Comparison of ENCODE assay signal across 24 cellular contexts in the genomic region with DNA sequence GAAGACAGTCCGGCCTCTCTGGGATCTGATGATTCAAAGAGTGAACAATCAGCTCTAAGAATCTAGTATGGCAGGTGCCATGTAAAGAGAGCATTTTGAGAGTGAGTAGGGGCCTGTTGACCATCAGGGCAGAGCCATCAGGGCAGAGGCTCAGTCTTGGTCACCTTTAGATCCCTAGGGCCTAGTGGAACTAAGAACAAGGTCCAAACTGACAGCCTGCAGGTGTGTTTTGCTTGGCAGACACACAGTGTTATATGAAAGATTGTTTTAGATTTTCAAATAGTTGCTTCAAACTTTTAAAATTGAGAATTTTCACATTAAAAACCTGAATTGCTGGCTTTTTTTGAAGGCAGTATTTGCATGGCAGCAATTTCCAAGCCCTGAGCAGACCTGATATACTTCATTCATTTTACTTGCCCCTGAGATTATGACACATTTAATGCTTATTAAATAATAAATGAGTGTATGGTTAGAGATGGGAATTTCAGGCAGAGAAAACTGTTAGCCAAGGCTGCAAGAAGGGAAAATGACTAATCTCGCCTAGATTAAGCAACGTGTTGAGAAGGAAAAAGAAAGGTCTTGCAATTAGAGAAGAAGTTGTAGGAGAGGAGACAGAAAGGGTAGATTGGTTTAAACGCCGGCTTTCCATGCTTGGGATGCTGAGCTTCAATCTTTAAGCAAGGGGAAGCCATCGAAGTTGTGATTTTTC.
DNase-seq lines count a peak whose midpoint lies in the region; ATAC-seq, FAIRE-seq and TF ChIP-seq lines count a peak whose summit lies in the region.
"Had no signal": no experiment of that assay in that cellular context is flagged by ENCODE, and none has a peak within 500 bp of the region (broad histone marks: within the 10 kb centered on the region; RNA-seq: fewer than 3 reads in every experiment).

No MANE protein-coding gene starts in this region.

- H2AFZ ChIP-seq in HepG2 (ENCODE audit: low read length) = no peak overlapping the region

- H3K9me3 ChIP-seq in liver (ENCODE audit: control insufficient read depth in 4 of 4, low read length in 3 of 4) (no peaks in the 10 kb centered on the region), HepG2 (ENCODE audit: low read length) (no peaks in the 10 kb centered on the region), thyroid gland (no peaks in the 10 kb centered on the region)
- H3K9me3 ChIP-seq: left lung had no signal

- CTCF ChIA-PET in HepG2 (lab: Yijun Ruan, JAX; ENCODE audit: low intra/inter-chr PET ratio, low total read pairs) = interaction anchor here (4.6 kb wide), 1 partner anchor 281 kb away, joined by 60 read pairs; a partner anchor contains a TSS
- CTCF ChIA-PET in MCF 10A (lab: Yijun Ruan, JAX) = interaction anchor here (0.6 to 3.8 kb wide), 16 partner anchors 9 to 316 kb away, joined by 3 to 64 read pairs (median 3); a partner anchor contains a TSS

- BruUV-seq in HepG2 (replicated peaks; lab: Mats Ljungman, UMichigan) (no TSS peak), MCF 10A (replicated peaks; lab: Mats Ljungman, UMichigan) (no TSS peak)

- H3K4me3 ChIP-seq in liver (ENCODE audit: low read depth in 1 of 3, low read length in 3 of 3) (no peak overlapping the region), HepG2 (replicated peaks in 1 of 3; ENCODE audit: insufficient read depth in 1 of 3, low read depth in 2 of 3, low read length in 3 of 3) (no peak overlapping the region), foreskin fibroblast (ENCODE audit: low read depth in 1 of 2, low read length in 2 of 2) (no peak overlapping the region), thyroid gland (replicated peaks in 1 of 3) (no peak overlapping the region)
- H3K4me3 ChIP-seq: K562, left lung had no signal

- 80% methylated on average over 6 of the region's 6 CpGs for WGBS in liver
- WGBS in HepG2 (ENCODE audit: low lambda C conversion rate) = 59% methylated on average over 6 of the region's 6 CpGs
- WGBS in thyroid gland, 2 donors = 88 to 91% methylated on average over 6 of the region's 6 CpGs

- in situ Hi-C loops in HepG2 (cut with HindIII; ENCODE audit: extremely low pct_ligation_motif_present, low pct_unique_long_range_greater_than_20kb) = loop anchor here (10.0 kb wide), 2 partner anchors 281 to 311 kb away; a partner anchor contains a TSS

- no peak overlapping the region for H3K4me3 Mint-ChIP-seq in MCF 10A (ENCODE audit: unreplicated experiment)
- H3K4me3 Mint-ChIP-seq: activated CD8-positive, alpha-beta T cell treated with anti-CD3 and anti-CD28 coated beads for 36 hours; activated T-cell treated with anti-CD3 and anti-CD28 coated beads, Interleukin-2, amount 50 U/mL, for 24 hours; HFFc6; T-helper 1 cell treated with Interleukin-12 subunit alpha and Interleukin-12 subunit beta and Interleukin-4 antibody, amounts not matched to agents 30 μg/mL and 1 μg/mL, for 36 hours had no signal

- TF ChIP-seq RAD21 in liver (IDR thresholded peaks at IDR 0.05) = no peak
- TF ChIP-seq RAD21 in HepG2 (CRISPR knock-in tag; IDR thresholded peaks at IDR 0.05) = no peak

- H3K4me1 Mint-ChIP-seq in MCF 10A (ENCODE audit: insufficient read depth, unreplicated experiment) = peaks cover 25% of the 10 kb centered on the region

- intact Hi-C loops in HepG2 (cut with micrococcal nuclease; ENCODE audit: unreplicated experiment) (no loop called here), MCF 10A (cut with micrococcal nuclease) (loop anchor here (2.0 kb wide), 2 partner anchors 211 to 315 kb away; no protein-coding TSS in a partner anchor), thyroid gland (cut with DNase I) (loop anchor here (5.0 kb wide), 1 partner anchor 284 kb away; no protein-coding TSS in a partner anchor), Right ventricle myocardium inferior (cut with DNase I) (loop anchor here (5.0 to 10.0 kb wide), 5 partner anchors 59 to 239 kb away; no protein-coding TSS in a partner anchor)

- TF ChIP-seq EP300 in HepG2 (IDR thresholded peaks at IDR 0.05; ENCODE audit: low read depth in 2 of 2, low read length in 2 of 2) (no peak), HepG2 (CRISPR knock-in tag; IDR thresholded peaks at IDR 0.05; ENCODE audit: borderline replicate concordance) (no peak)

- H3K27me3 ChIP-seq in liver (ENCODE audit: control insufficient read depth in 4 of 4, insufficient read depth in 4 of 4, low read length in 3 of 4) (no peaks in the 10 kb centered on the region), HepG2 (ENCODE audit: control insufficient read depth in 1 of 2, insufficient read depth in 2 of 2, low read length in 2 of 2) (no peaks in the 10 kb centered on the region), thyroid gland (no peaks in the 10 kb centered on the region)
- H3K27me3 ChIP-seq: left lung had no signal

- TF ChIP-seq POLR2A in HepG2 (IDR thresholded peaks at IDR 0.05; ENCODE audit: insufficient read depth in 1 of 2, low read depth in 2 of 2, low read length in 2 of 2) (no peak), thyroid gland (IDR thresholded peaks at IDR 0.05) (no peak)

- no peak for FAIRE-seq in HepG2 (lab: Jason Lieb, UNC)
- FAIRE-seq: A204.1, K562 had no signal

- H3K9ac ChIP-seq in liver (ENCODE audit: low read depth in 1 of 2, low read length in 2 of 2) = no peak overlapping the region
- H3K9ac ChIP-seq in HepG2 (ENCODE audit: insufficient read depth, low read depth, low read length) = no peak overlapping the region

- no peaks in the 10 kb centered on the region for H3K27me3 Mint-ChIP-seq in MCF 10A (ENCODE audit: insufficient read depth, unreplicated experiment)
- H3K27me3 Mint-ChIP-seq: activated CD8-positive, alpha-beta T cell treated with anti-CD3 and anti-CD28 coated beads for 36 hours had no signal

- POLR2A ChIA-PET in HepG2 (lab: Yijun Ruan, JAX) = no interaction called here
- POLR2A ChIA-PET in MCF 10A (lab: Yijun Ruan, JAX) = interaction anchor here (1.0 to 4.2 kb wide), 11 partner anchors 9 to 314 kb away, joined by 3 to 48 read pairs (median 3); a partner anchor contains a TSS

- no peaks in the 10 kb centered on the region for H3K36me3 Mint-ChIP-seq in MCF 10A (ENCODE audit: insufficient read depth, unreplicated experiment)
- H3K36me3 Mint-ChIP-seq: activated naive CD4-positive, alpha-beta T cell treated with anti-CD3 and anti-CD28 coated beads, Interleukin-2, amount 50 U/mL, for 72 hours had no signal

- H3K4me1 ChIP-seq in liver (ENCODE audit: control insufficient read depth in 4 of 4, insufficient read depth in 4 of 4, low read length in 3 of 4) (peaks cover 1 to 15% (median 5%) of the 10 kb centered on the region in 4 donors), HepG2 (ENCODE audit: insufficient read depth, low read length) (peaks cover 11% of the 10 kb centered on the region), thyroid gland (peaks cover 9 to 14% of the 10 kb centered on the region in 2 donors)

- H3K27ac ChIP-seq in liver (ENCODE audit: low read depth in 1 of 2, low read length in 2 of 2) (no peak overlapping the region), HepG2 (ENCODE audit: extremely low read length, insufficient read depth, low read length) (no peak overlapping the region), thyroid gland (peak overlapping the region in 2 of 3 donors; percentile 13 to 45)
- H3K27ac ChIP-seq: C4-2B, left lung had no signal

- ATAC-seq in HepG2 (no peak), Right ventricle myocardium inferior (no peak), GM18867 (IDR thresholded peaks at IDR 0.05; ENCODE audit: unreplicated experiment) (no peak)
- ATAC-seq: activated CD8-positive, alpha-beta T cell treated with anti-CD3 and anti-CD28 coated beads for 36 hours; activated naive CD4-positive, alpha-beta T cell treated with anti-CD3 and anti-CD28 coated beads, Interleukin-2, amount 50 U/mL, for 72 hours; K562; left lung had no signal

- peaks cover 11% of the 10 kb centered on the region for H3K9me3 Mint-ChIP-seq in MCF 10A (ENCODE audit: unreplicated experiment)
- H3K9me3 Mint-ChIP-seq: HFFc6; T-helper 1 cell treated with Interleukin-12 subunit alpha and Interleukin-12 subunit beta and Interleukin-4 antibody, amounts not matched to agents 30 μg/mL and 1 μg/mL, for 36 hours had no signal

- no peaks in the 10 kb centered on the region for H3K36me3 ChIP-seq in liver (ENCODE audit: control insufficient read depth in 4 of 4, insufficient read depth in 3 of 4, low read depth in 1 of 4, low read length in 3 of 4)
- H3K36me3 ChIP-seq in HepG2 (replicated peaks in 1 of 2; ENCODE audit: control insufficient read depth in 1 of 2, insufficient read depth in 2 of 2, low read length in 2 of 2) = no peaks in the 10 kb centered on the region
- H3K36me3 ChIP-seq in thyroid gland = no peaks in the 10 kb centered on the region
- H3K36me3 ChIP-seq: left lung had no signal

- H3K79me2 ChIP-seq in HepG2 (ENCODE audit: insufficient read depth, low read length) = no peaks in the 10 kb centered on the region

- no peak for TF ChIP-seq CTCF in liver (IDR thresholded peaks at IDR 0.05; ENCODE audit: low read depth, low read length, missing input control)
- TF ChIP-seq CTCF in HepG2 (CRISPR knock-in tag; IDR thresholded peaks at IDR 0.05) = no peak
- no peak for TF ChIP-seq CTCF in MCF 10A (IDR thresholded peaks at IDR 0.05; ENCODE audit: unreplicated experiment)
- no peak for TF ChIP-seq CTCF in foreskin fibroblast (IDR thresholded peaks at IDR 0.05; ENCODE audit: low read depth, low read length)
- no peak for TF ChIP-seq CTCF in thyroid gland (IDR thresholded peaks at IDR 0.05)

- H3K27ac Mint-ChIP-seq in MCF 10A (ENCODE audit: low read depth, unreplicated experiment) = no peak overlapping the region
- H3K27ac Mint-ChIP-seq: activated CD8-positive, alpha-beta T cell treated with anti-CD3 and anti-CD28 coated beads for 36 hours; activated naive CD4-positive, alpha-beta T cell treated with anti-CD3 and anti-CD28 coated beads, Interleukin-2, amount 50 U/mL, for 72 hours; activated T-cell treated with anti-CD3 and anti-CD28 coated beads, Interleukin-2, amount 50 U/mL, for 24 hours; HFFc6; T-helper 1 cell treated with Interleukin-12 subunit alpha and Interleukin-12 subunit beta and Interleukin-4 antibody, amounts not matched to agents 30 μg/mL and 1 μg/mL, for 36 hours had no signal

- no peak overlapping the region for H3K4me2 ChIP-seq in HepG2 (ENCODE audit: low read depth, low read length)

- H4K20me1 ChIP-seq in HepG2 (ENCODE audit: insufficient read depth, low read length) = no peaks in the 10 kb centered on the region

- DNase-seq in HepG2 (ENCODE audit: low spot score) (no peak), MCF 10A (ENCODE audit: unreplicated experiment) (peak; percentile 54), foreskin fibroblast (peak; percentile 27 to 50), thyroid gland (no peak), Right ventricle myocardium inferior (ENCODE audit: missing footprints) (no peak), germinal center (ENCODE audit: low spot score) (no peak)
- DNase-seq: activated CD4-positive, CD25-positive, alpha-beta regulatory T cell; activated CD8-positive, alpha-beta T cell treated with anti-CD3 and anti-CD28 coated beads for 36 hours; activated T-cell treated with anti-CD3 and anti-CD28 coated beads, Interleukin-2, amount 50 U/mL, for 24 hours; cortex of kidney; GF-D8; HFFc6; left lung; NCI-H1105 treated with DMSO at 0.1 percent for 48 hours; NCI-H2107; NCI-H524; SHP77 had no signal

TF ChIP-seq in liver, 16 proteins besides CTCF, POLR2A, EP300 and RAD21 (continues in another document):
- TF ChIP-seq EGR1 (IDR thresholded peaks at IDR 0.05; ENCODE audit: low read depth in 2 of 2) = no peak
- TF ChIP-seq FOXA2 (IDR thresholded peaks at IDR 0.05) = no peak

TF ChIP-seq in HepG2, 621 proteins besides CTCF, POLR2A, EP300 and RAD21 (continues in another document):
- no peak for TF ChIP-seq ZNF547 (CRISPR knock-in tag; IDR thresholded peaks at IDR 0.05)
- TF ChIP-seq FOXC1 (CRISPR knock-in tag; IDR thresholded peaks at IDR 0.05; ENCODE audit: borderline replicate concordance) = no peak

Comparison
In these comparisons a context has a peak if more than half of its experiments do, and no peak if none do; other contexts are left out.
1. H3K27ac ChIP-seq: peak in thyroid gland (2 of 3); none in liver (0 of 2) and HepG2 (single experiment).
2. DNase-seq: peak in MCF 10A (single experiment) and foreskin fibroblast (2 of 2); none in HepG2 (single experiment), thyroid gland (0 of 2), Right ventricle myocardium inferior (single experiment) and germinal center (single experiment).